Comparison of ENCODE assay signal across 10 cellular contexts in the genomic region with DNA sequence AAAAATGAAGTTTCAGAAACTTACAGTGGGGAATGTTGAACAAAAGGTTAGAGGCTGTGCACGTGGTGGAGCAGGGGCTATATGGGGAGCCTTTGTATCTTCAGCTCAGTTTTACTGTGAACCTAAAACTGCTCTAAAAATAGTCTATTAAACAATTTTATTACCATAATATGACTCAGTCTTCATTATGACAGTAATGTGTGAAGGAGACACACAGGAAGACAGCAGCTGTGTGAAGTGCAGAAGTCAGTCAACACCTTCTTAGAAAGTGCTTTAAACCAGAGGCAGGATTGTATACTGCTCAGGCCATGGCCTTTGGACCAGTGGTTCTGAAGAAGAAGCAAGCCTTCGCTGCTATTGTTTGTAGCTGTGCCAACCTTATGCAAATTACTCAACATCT.
DNase-seq lines count a peak whose midpoint lies in the region; ATAC-seq and TF ChIP-seq lines count a peak whose summit lies in the region.
"Had no signal": no experiment of that assay in that cellular context is flagged by ENCODE, and none has a peak within 500 bp of the region (broad histone marks: within the 10 kb centered on the region; RNA-seq: fewer than 3 reads in every experiment).

No MANE protein-coding gene starts in this region.

- peaks cover 16% of the 10 kb centered on the region for H3K79me2 ChIP-seq in neural progenitor cell (ENCODE audit: low read depth)

- no peaks in the 10 kb centered on the region for H4K20me1 ChIP-seq in neural progenitor cell (ENCODE audit: low read depth)

- no peak overlapping the region for H2AFZ ChIP-seq in neural progenitor cell (replicated peaks)

- DNase-seq in effector memory CD8-positive, alpha-beta T cell = peak in 1 of 3 experiments; percentile 3
- DNase-seq in stomach (no peak), neural progenitor cell (ENCODE audit: low spot score) (no peak), pons (ENCODE audit: low spot score) (no peak), mucosa of descending colon (no peak)
- DNase-seq: activated CD4-positive, alpha-beta T cell treated with anti-CD3 and anti-CD28 coated beads, Interleukin-2, amount 50 U/mL, for 48 hours had no signal

- H3K9ac ChIP-seq in neural progenitor cell = no peak overlapping the region

- H3K9me3 ChIP-seq in stomach = no peaks in the 10 kb centered on the region
- H3K9me3 ChIP-seq in neural progenitor cell (ENCODE audit: low read depth) = no peaks in the 10 kb centered on the region
- H3K9me3 ChIP-seq in mucosa of descending colon = no peaks in the 10 kb centered on the region
- H3K9me3 ChIP-seq: thoracic aorta had no signal

- H3K4me3 ChIP-seq in stomach (no peak overlapping the region), neural progenitor cell (no peak overlapping the region), mucosa of descending colon (no peak overlapping the region)
- H3K4me3 ChIP-seq: thoracic aorta had no signal

- H3F3A ChIP-seq in neural progenitor cell (ENCODE audit: low read depth) = peaks cover 4% of the 10 kb centered on the region

- H3K9me3 Mint-ChIP-seq in effector memory CD8-positive, alpha-beta T cell = no peaks in the 10 kb centered on the region
- no peaks in the 10 kb centered on the region for H3K9me3 Mint-ChIP-seq in neural progenitor cell
- H3K9me3 Mint-ChIP-seq: IgD-negative memory B cell had no signal

- intact Hi-C loops in stomach (cut with DNase I; ENCODE audit: low total_unique reads) = no loop called here
- intact Hi-C loops in mucosa of descending colon (cut with DNase I, micrococcal nuclease) = no loop called here

- peak overlapping the region in 3 of 5 donors; percentile 34 to 89 (median 60) for H3K27ac ChIP-seq in stomach
- H3K27ac ChIP-seq in neural progenitor cell = no peak overlapping the region

- 54 to 73% (median 58%) methylated on average over 2 of the region's 2 CpGs for WGBS in stomach, 5 donors

- no peak for TF ChIP-seq POLR2A in stomach (IDR thresholded peaks at IDR 0.05)

- H3K27me3 ChIP-seq in stomach (no peaks in the 10 kb centered on the region), neural progenitor cell (no peaks in the 10 kb centered on the region)

- TF ChIP-seq CTCF in stomach (IDR thresholded peaks at IDR 0.05) (no peak), neural progenitor cell (IDR thresholded peaks at IDR 0.05) (no peak), mucosa of descending colon (IDR thresholded peaks at IDR 0.05) (no peak)

- H3K36me3 ChIP-seq in stomach (peaks cover 0 to 15% (median 10%) of the 10 kb centered on the region in 4 donors), neural progenitor cell (no peaks in the 10 kb centered on the region), mucosa of descending colon (ENCODE audit: low read depth) (no peaks in the 10 kb centered on the region)

- peaks cover 3% of the 10 kb centered on the region for H3K36me3 Mint-ChIP-seq in effector memory CD8-positive, alpha-beta T cell (ENCODE audit: insufficient read depth)
- H3K36me3 Mint-ChIP-seq in neural progenitor cell = peaks cover 9% of the 10 kb centered on the region

- peaks cover 11 to 76% (median 52%) of the 10 kb centered on the region in 4 donors for H3K4me1 ChIP-seq in stomach
- peaks cover 11% of the 10 kb centered on the region for H3K4me1 ChIP-seq in neural progenitor cell
- H3K4me1 ChIP-seq in mucosa of descending colon (ENCODE audit: low read depth) = peaks cover 4% of the 10 kb centered on the region

- no peak overlapping the region for H3K4me2 ChIP-seq in neural progenitor cell

- peaks cover 12 to 23% of the 10 kb centered on the region in 2 donors for H3K4me1 Mint-ChIP-seq in effector memory CD8-positive, alpha-beta T cell (ENCODE audit: low read depth in 2 of 2)
- H3K4me1 Mint-ChIP-seq in neural progenitor cell = peaks cover 4% of the 10 kb centered on the region
- H3K4me1 Mint-ChIP-seq: IgD-negative memory B cell had no signal

- peak overlapping the region in 1 of 2 donors; percentile 6 for H3K27ac Mint-ChIP-seq in effector memory CD8-positive, alpha-beta T cell
- no peak overlapping the region for H3K27ac Mint-ChIP-seq in neural progenitor cell
- H3K27ac Mint-ChIP-seq: IgD-negative memory B cell had no signal

- no peaks in the 10 kb centered on the region for H3K27me3 Mint-ChIP-seq in effector memory CD8-positive, alpha-beta T cell
- H3K27me3 Mint-ChIP-seq in neural progenitor cell (ENCODE audit: insufficient read depth, low read depth) = no peaks in the 10 kb centered on the region
- H3K27me3 Mint-ChIP-seq: IgD-negative memory B cell had no signal

- no peak for TF ChIP-seq EP300 in stomach (IDR thresholded peaks at IDR 0.05)

- H3K4me3 Mint-ChIP-seq in effector memory CD8-positive, alpha-beta T cell = no peak overlapping the region
- H3K4me3 Mint-ChIP-seq in neural progenitor cell = no peak overlapping the region
- H3K4me3 Mint-ChIP-seq: IgD-negative memory B cell had no signal

- ATAC-seq in GM19463 (IDR thresholded peaks at IDR 0.05; ENCODE audit: unreplicated experiment) = peak; percentile 69
- peak; percentile 67 for ATAC-seq in HG03064 (IDR thresholded peaks at IDR 0.05; ENCODE audit: low read depth, unreplicated experiment)
- peak; percentile 80 for ATAC-seq in effector memory CD8-positive, alpha-beta T cell (replicated peaks)
- no peak for ATAC-seq in mucosa of descending colon
